In the genomic region with DNA sequence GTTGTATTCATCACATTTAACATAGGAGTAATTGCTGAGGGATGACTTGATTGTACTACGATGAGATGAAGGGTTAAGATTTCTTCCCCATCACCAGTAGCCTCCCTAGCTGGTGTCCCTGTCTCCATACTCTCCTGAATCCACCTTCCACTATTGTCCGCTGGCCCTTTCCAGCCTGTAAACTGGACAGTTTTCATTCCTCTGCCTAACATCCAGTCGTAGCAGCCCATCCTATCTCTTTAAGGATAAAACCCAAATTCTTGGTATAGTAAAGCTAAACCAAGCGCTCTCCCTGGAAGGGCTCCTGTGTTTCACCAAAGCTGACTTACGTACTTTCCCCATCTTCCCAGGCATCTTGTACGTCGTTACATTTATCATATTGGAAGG, we compare ENCODE assay signal across 8 cellular contexts. TPM values are rescaled to one million over a fixed set of nuclear protein-coding genes. Genes with fewer than 3 reads are reported as not detected.
A peak's percentile ranks its signal among the peaks of the same experiment; 100 is the strongest.
DNase-seq lines count a peak whose midpoint lies in the region; ATAC-seq and TF ChIP-seq lines count a peak whose summit lies in the region.

No MANE protein-coding gene starts in this region.

- no peaks in the 10 kb centered on the region for H3K27me3 ChIP-seq in ovary

- DNase-seq in NCI-H2107 treated with DMSO at 0.1 percent for 48 hours (lab: John Stamatoyannopoulos, UW; ENCODE audit: unreplicated experiment): peak; percentile 60
- DNase-seq in NCI-H2107 (lab: John Stamatoyannopoulos, UW): no peak
- DNase-seq in WTC11 (ENCODE audit: low spot score): no peak
- DNase-seq in foreskin fibroblast: peak; percentile 36 to 64
- DNase-seq in ovary: peak in 1 of 5 donors; percentile 29
- no peak for DNase-seq in NCI-H1930 (lab: John Stamatoyannopoulos, UW)

- H3K27ac Mint-ChIP-seq in IgD-negative memory B cell (peak overlapping the region; percentile 92 to 99 (median 96)), WTC11 (peak overlapping the region; percentile 95)

- POLR2A ChIA-PET in WTC11 (lab: Charles Lee): interaction anchor here (0.5 to 3.0 kb wide), 9 partner anchors 19 to 210 kb away, joined by 3 to 37 read pairs (median 4); a partner anchor contains a TSS

- peaks cover 26 to 46% (median 44%) of the 10 kb centered on the region in 3 donors for H3K4me1 Mint-ChIP-seq in IgD-negative memory B cell
- H3K4me1 Mint-ChIP-seq in WTC11: peaks cover 48% of the 10 kb centered on the region

- ATAC-seq in WTC11: no peak; the same call in 1 of the 2 replicates
- ATAC-seq in HG02678 (IDR thresholded peaks at IDR 0.05; ENCODE audit: unreplicated experiment): no peak

- peaks cover 4% of the 10 kb centered on the region for H3K4me1 ChIP-seq in ovary (ENCODE audit: insufficient read depth)

- H3K9me3 ChIP-seq in ovary: no peaks in the 10 kb centered on the region

- H3K36me3 Mint-ChIP-seq in IgD-negative memory B cell: peaks cover 5% of the 10 kb centered on the region
- peaks cover 11% of the 10 kb centered on the region; the same call in 1 of the 2 replicates for H3K36me3 Mint-ChIP-seq in WTC11

- peak overlapping the region; percentile 97 to 98 for H3K27ac ChIP-seq in ovary

- H3K9me3 Mint-ChIP-seq in IgD-negative memory B cell: no peaks in the 10 kb centered on the region
- H3K9me3 Mint-ChIP-seq in WTC11: no peaks in the 10 kb centered on the region

- intact Hi-C loops in ovary (cut with DNase I): loop anchor here in 2 of 4 donors (10.0 kb wide), 2 partner anchors 139 to 1729 kb away; a partner anchor contains a TSS

- 0 to 1% (median 1%) methylated on average over 7 of the region's 7 CpGs for WGBS in ovary, 3 donors

- CTCF ChIA-PET in WTC11 (lab: Charles Lee): interaction anchor here (0.8 kb wide), 2 partner anchors 206 to 233 kb away, joined by 3 to 5 read pairs; no protein-coding TSS in a partner anchor

- H3K4me3 Mint-ChIP-seq in IgD-negative memory B cell (peak overlapping the region; percentile 95 to 100 (median 98)), WTC11 (peak overlapping the region; percentile 97)

- no peak for TF ChIP-seq CTCF in WTC11 (IDR thresholded peaks at IDR 0.05)
- no peak for TF ChIP-seq CTCF in foreskin fibroblast (IDR thresholded peaks at IDR 0.05; ENCODE audit: low read depth, low read length)
- no peak for TF ChIP-seq CTCF in ovary (IDR thresholded peaks at IDR 0.05)

- H3K27me3 Mint-ChIP-seq in IgD-negative memory B cell (no peaks in the 10 kb centered on the region), WTC11 (ENCODE audit: low read depth) (no peaks in the 10 kb centered on the region)

- TF ChIP-seq EP300 in ovary (IDR thresholded peaks at IDR 0.05): no peak

- no peak for TF ChIP-seq POLR2A in ovary (IDR thresholded peaks at IDR 0.05)

- H3K36me3 ChIP-seq in ovary: no peaks in the 10 kb centered on the region

- H3K4me3 ChIP-seq in foreskin fibroblast (ENCODE audit: low read depth in 1 of 2, low read length in 2 of 2) (peak overlapping the region; percentile 74 to 79), ovary (peak overlapping the region; percentile 91)

TF ChIP-seq in WTC11, 78 proteins besides CTCF, POLR2A, EP300 and RAD21:
- TF ChIP-seq, protein P1, sequence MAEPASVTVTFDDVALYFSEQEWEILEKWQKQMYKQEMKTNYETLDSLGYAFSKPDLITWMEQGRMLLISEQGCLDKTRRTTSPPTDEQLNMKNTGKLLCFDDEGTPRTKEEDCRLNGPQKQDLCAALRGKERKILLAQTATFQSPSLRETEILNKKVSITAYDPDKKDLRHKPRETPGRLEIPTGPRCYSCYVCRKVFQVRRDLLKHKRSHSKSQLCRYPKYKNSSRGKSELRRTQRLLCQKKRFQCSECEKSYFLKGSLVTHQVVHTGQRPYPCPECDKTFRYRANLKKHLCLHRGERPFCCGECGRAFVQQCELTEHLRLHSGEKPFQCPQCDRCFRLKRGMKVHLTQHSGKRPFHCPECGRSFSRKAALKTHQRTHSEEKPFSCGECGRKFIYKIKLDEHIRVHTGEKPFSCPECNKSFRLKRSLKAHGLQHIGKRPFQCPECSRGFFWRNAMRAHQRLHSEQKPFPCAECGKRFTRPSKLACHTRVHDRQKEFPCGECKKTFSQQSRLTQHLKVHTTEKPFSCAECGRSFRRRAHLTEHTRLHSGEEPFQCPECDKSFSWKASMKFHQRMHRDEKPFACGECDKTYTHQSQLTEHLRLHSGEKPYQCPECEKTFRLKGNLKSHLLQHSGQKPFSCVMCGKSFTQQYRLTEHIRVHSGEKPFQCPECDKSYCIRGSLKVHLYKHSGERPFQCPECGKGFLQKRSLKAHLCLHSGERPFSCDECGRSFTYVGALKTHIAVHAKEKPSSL (CRISPR knock-in tag; conservative IDR thresholded peaks at IDR 0.05): 0 out of 2 replicates have a peak, but pooled peaks have one; percentile 27
- no peak for TF ChIP-seq TEAD4 (CRISPR knock-in tag; IDR thresholded peaks at IDR 0.05)

RNA-seq across cellular contexts. Expression of a gene that starts 0.7 kb away (rescaled TPM):
- polyA plus RNA-seq in IgD-negative memory B cell (36.9 TPM), ovary (100 to 1,000 TPM in 1 of 2 donors, 10 to 100 TPM in 1; 37.7 to 107 TPM)
- total RNA-seq in WTC11 (2021) (33.1 to 37.6 TPM (median 36.4 TPM) in 3 replicates), ovary (10 to 100 TPM; 25.2 to 40.0 (median 35.8) TPM)

RNA-seq across cellular contexts. Expression of a gene that starts 28.2 kb away (rescaled TPM):
- polyA plus RNA-seq in IgD-negative memory B cell (339 TPM), ovary (100 to 1,000 TPM; 163 to 377 TPM)
- total RNA-seq in WTC11 (2021) (477 to 536 TPM (median 477 TPM) in 3 replicates), ovary (100 to 1,000 TPM; 269 to 408 (median 314) TPM)

Comparison
In these comparisons a context has a peak if more than half of its experiments do, and no peak if none do; other contexts are left out.
1. DNase-seq: peak in NCI-H2107 treated with DMSO at 0.1 percent for 48 hours (single experiment) and foreskin fibroblast (2 of 2); none in NCI-H2107 (single experiment), WTC11 (single experiment) and NCI-H1930 (0 of 2).